ENCODE assay signal across 8 cellular contexts in the genomic region with DNA sequence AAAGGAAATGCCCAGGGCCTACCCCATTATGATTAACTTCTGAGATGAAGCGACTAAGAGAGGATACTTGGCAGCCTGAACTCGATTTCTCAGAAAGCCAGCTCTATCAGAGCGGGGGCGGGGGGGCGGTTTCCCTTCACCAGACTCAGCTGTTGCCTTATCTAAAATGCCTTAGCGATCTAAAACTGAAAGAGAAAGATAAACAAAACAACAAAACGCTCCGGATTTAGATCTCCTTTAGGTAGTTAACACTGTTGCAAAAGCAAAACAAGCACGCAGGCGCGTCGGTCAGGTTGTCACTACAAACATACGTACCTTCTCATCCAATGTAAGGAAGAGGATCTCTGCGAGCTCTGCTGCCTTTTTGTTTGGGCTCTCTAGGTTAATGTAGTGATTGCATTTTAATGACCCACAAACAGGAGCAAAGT. TPM values are rescaled to one million over a fixed set of nuclear protein-coding genes. Genes with fewer than 3 reads are reported as not detected.
DNase-seq lines count a peak whose midpoint lies in the region; ATAC-seq and TF ChIP-seq lines count a peak whose summit lies in the region.

No MANE protein-coding gene starts in this region.

- TF ChIP-seq POLR2A in uterus (IDR thresholded peaks at IDR 0.05) = peak in 1 of 2 donors; percentile 17

- H3K27me3 Mint-ChIP-seq in CD14-positive monocyte (ENCODE audit: low read depth in 3 of 3) (peaks cover 51 to 76% (median 58%) of the 10 kb centered on the region in 3 donors), neural progenitor cell (ENCODE audit: insufficient read depth, low read depth) (peaks cover 9% of the 10 kb centered on the region)

- H3K36me3 ChIP-seq in neural progenitor cell (no peaks in the 10 kb centered on the region), uterus (no peaks in the 10 kb centered on the region)

- no peaks in the 10 kb centered on the region for H3K79me2 ChIP-seq in neural progenitor cell (ENCODE audit: low read depth)

- H3F3A ChIP-seq in neural progenitor cell (ENCODE audit: low read depth) = peaks cover 18% of the 10 kb centered on the region

- H3K4me1 Mint-ChIP-seq in CD14-positive monocyte = peaks cover 18% of the 10 kb centered on the region
- peaks cover 43% of the 10 kb centered on the region for H3K4me1 Mint-ChIP-seq in neural progenitor cell

- DNase-seq in CD14-positive monocyte (ENCODE audit: low spot score) = no peak
- peak; percentile 21 for DNase-seq in activated T-cell treated with anti-CD3 and anti-CD28 coated beads for 4 hours
- peak; percentile 43 to 59 for DNase-seq in foreskin keratinocyte
- peak; percentile 52 for DNase-seq in neural progenitor cell (ENCODE audit: low spot score)
- DNase-seq in uterus = peak; percentile 21 to 31
- no peak for DNase-seq in GM03348 (ENCODE audit: low spot score)

- H3K9me3 Mint-ChIP-seq in CD14-positive monocyte (peaks cover 0 to 9% (median 3%) of the 10 kb centered on the region in 7 donors), neural progenitor cell (no peaks in the 10 kb centered on the region)

- H3K4me3 ChIP-seq in neural progenitor cell (peak overlapping the region; percentile 88), uterus (peak overlapping the region; percentile 57 to 75)

- TF ChIP-seq CTCF in CD14-positive monocyte (IDR thresholded peaks at IDR 0.05) (no peak), foreskin keratinocyte (conservative IDR thresholded peaks at IDR 0.05) (no peak), neural progenitor cell (IDR thresholded peaks at IDR 0.05) (no peak), uterus (IDR thresholded peaks at IDR 0.05) (no peak)

- H2AFZ ChIP-seq in neural progenitor cell (replicated peaks) = peak overlapping the region; percentile 22

- H3K27ac Mint-ChIP-seq in CD14-positive monocyte (no peak overlapping the region), neural progenitor cell (no peak overlapping the region)

- peak; percentile 37 for ATAC-seq in GM19328 (IDR thresholded peaks at IDR 0.05; ENCODE audit: unreplicated experiment)
- ATAC-seq in HG03565 (IDR thresholded peaks at IDR 0.05; ENCODE audit: unreplicated experiment) = peak; percentile 53
- ATAC-seq in foreskin keratinocyte = peak; percentile 24

- H3K36me3 Mint-ChIP-seq in CD14-positive monocyte (no peaks in the 10 kb centered on the region), neural progenitor cell (peaks cover 1% of the 10 kb centered on the region)

- peaks cover 10% of the 10 kb centered on the region for H4K20me1 ChIP-seq in neural progenitor cell (ENCODE audit: low read depth)

- peak overlapping the region; percentile 87 for H3K4me2 ChIP-seq in neural progenitor cell

- H3K4me3 Mint-ChIP-seq in CD14-positive monocyte = peak overlapping the region; percentile 70 to 87
- peak overlapping the region; percentile 88 for H3K4me3 Mint-ChIP-seq in neural progenitor cell

- H3K4me1 ChIP-seq in foreskin keratinocyte (peaks cover 7% of the 10 kb centered on the region), neural progenitor cell (peaks cover 10% of the 10 kb centered on the region), uterus (no peaks in the 10 kb centered on the region)

- intact Hi-C loops in CD14-positive monocyte (cut with micrococcal nuclease) = loop anchor here in 1 of 2 donors (10.0 kb wide), 1 partner anchor 243 kb away; no protein-coding TSS in a partner anchor
- intact Hi-C loops in uterus (cut with DNase I; ENCODE audit: low total_unique reads) = no loop called here

- no peak overlapping the region for H3K9ac ChIP-seq in neural progenitor cell

- no peak overlapping the region for H3K27ac ChIP-seq in foreskin keratinocyte
- H3K27ac ChIP-seq in neural progenitor cell = no peak overlapping the region
- H3K27ac ChIP-seq in uterus = peak overlapping the region; percentile 58 to 72

- H3K9me3 ChIP-seq in neural progenitor cell (ENCODE audit: low read depth) (no peaks in the 10 kb centered on the region), uterus (no peaks in the 10 kb centered on the region)

- H3K27me3 ChIP-seq in foreskin keratinocyte (no peaks in the 10 kb centered on the region), neural progenitor cell (peaks cover 69% of the 10 kb centered on the region), uterus (no peaks in the 10 kb centered on the region)

RNA-seq across cellular contexts. Expression of gene EPB41L4A, which starts 1.1 kb away (rescaled TPM):
- polyA plus RNA-seq in CD14-positive monocyte (under 1 TPM in 1 of 2 donors, not detected in 1; 0.05 TPM), foreskin keratinocyte (0.88 and 2.6 TPM in 2 replicates)
- total RNA-seq in foreskin keratinocyte (2.5 and 9.3 TPM in 2 replicates), neural progenitor cell (ENCODE audit: low replicate concordance) (2.7 and 3.6 TPM in 2 replicates), uterus (10 to 100 TPM in 3 of 4 donors, 1 to 10 TPM in 1; 6.4 to 47.1 (median 15.1) TPM)

Comparison
In these comparisons a context has a peak if more than half of its experiments do, and no peak if none do; other contexts are left out.
1. DNase-seq: peak in activated T-cell treated with anti-CD3 and anti-CD28 coated beads for 4 hours (single experiment), foreskin keratinocyte (2 of 2), neural progenitor cell (single experiment) and uterus (2 of 2); none in CD14-positive monocyte (single experiment) and GM03348 (single experiment).
2. H3K27ac ChIP-seq: peak in uterus (2 of 2); none in foreskin keratinocyte (single experiment) and neural progenitor cell (single experiment).
3. Peak in every context shown above with its lines, with median percentiles within 50 percentile points of each other: ATAC-seq.